Comparison of ENCODE assay signal across 8 cellular contexts in genomic region chr17:44222112-44222869, GRCh38. TPM values are rescaled to one million over a fixed set of nuclear protein-coding genes. Genes with fewer than 3 reads are reported as not detected.
DNase-seq lines count a peak whose midpoint lies in the region; ATAC-seq and TF ChIP-seq lines count a peak whose summit lies in the region.

No MANE protein-coding gene starts in this region.

- no peaks in the 10 kb centered on the region for H4K20me1 ChIP-seq in OCI-LY7 (ENCODE audit: insufficient read depth, low read length)

- H3K4me1 ChIP-seq in HUES48 (ENCODE audit: control insufficient read depth, insufficient read depth, low read length) (peaks cover 16% of the 10 kb centered on the region), OCI-LY7 (ENCODE audit: insufficient read depth, low read length, poor library complexity, severe bottlenecking) (peaks cover 15% of the 10 kb centered on the region)

- no peak overlapping the region for H3K9ac ChIP-seq in HUES48 (ENCODE audit: low read depth, low read length)

- TF ChIP-seq CTCF in OCI-LY7 (conservative IDR thresholded peaks at IDR 0.05; ENCODE audit: low read length) (peak; percentile 64), glutamatergic neuron (IDR thresholded peaks at IDR 0.05; ENCODE audit: partially characterized antibody, unreplicated experiment) (no peak), neural crest cell (conservative IDR thresholded peaks at IDR 0.05) (no peak)

- H3K4me1 Mint-ChIP-seq in activated naive CD8-positive, alpha-beta T cell treated with anti-CD3 and anti-CD28 coated beads for 36 hours = peaks cover 13% of the 10 kb centered on the region
- peaks cover 17% of the 10 kb centered on the region for H3K4me1 Mint-ChIP-seq in glutamatergic neuron (ENCODE audit: low read depth, unreplicated experiment)
- peaks cover 26% of the 10 kb centered on the region for H3K4me1 Mint-ChIP-seq in neural crest cell

- intact Hi-C loops in OCI-LY7 (cut with micrococcal nuclease; ENCODE audit: unreplicated experiment) = no loop called here

- H3K4me3 Mint-ChIP-seq in activated naive CD8-positive, alpha-beta T cell treated with anti-CD3 and anti-CD28 coated beads for 36 hours = peak overlapping the region; percentile 82
- H3K4me3 Mint-ChIP-seq in glutamatergic neuron (ENCODE audit: unreplicated experiment) (peak overlapping the region; percentile 94), neural crest cell (peak overlapping the region; percentile 95)

- BruUV-seq in OCI-LY7 (replicated peaks; lab: Mats Ljungman, UMichigan) = no TSS peak

- H2AFZ ChIP-seq in OCI-LY7 (ENCODE audit: low read length) = no peak overlapping the region

- POLR2A ChIA-PET in OCI-LY7 (lab: Charles Lee) = interaction anchor here (0.6 to 1.5 kb wide), 10 partner anchors 8 to 290 kb away, joined by 3 to 5 read pairs (median 4); no protein-coding TSS in a partner anchor

- H3K4me2 ChIP-seq in OCI-LY7 (ENCODE audit: low read length) = peak overlapping the region; percentile 80

- H3K4me3 ChIP-seq in HUES48 (ENCODE audit: low read depth, low read length) (peak overlapping the region; percentile 87), OCI-LY7 (ENCODE audit: low read depth, low read length, poor library complexity, severe bottlenecking) (peak overlapping the region; percentile 90)

- CTCF ChIA-PET in OCI-LY7 (lab: Charles Lee; ENCODE audit: unreplicated experiment) = interaction anchor here (0.7 kb wide), 1 partner anchor 53 kb away, joined by 3 read pairs; no protein-coding TSS in a partner anchor

- H3K36me3 Mint-ChIP-seq in activated naive CD8-positive, alpha-beta T cell treated with anti-CD3 and anti-CD28 coated beads for 36 hours = peaks cover 9% of the 10 kb centered on the region
- H3K36me3 Mint-ChIP-seq in glutamatergic neuron (ENCODE audit: unreplicated experiment) (no peaks in the 10 kb centered on the region), neural crest cell (ENCODE audit: low read depth) (no peaks in the 10 kb centered on the region)

- no peaks in the 10 kb centered on the region for H3K9me2 ChIP-seq in OCI-LY7 (ENCODE audit: insufficient read depth, low read length)

- peaks cover 6% of the 10 kb centered on the region; the same call in 1 of the 2 replicates for H3K36me3 ChIP-seq in HUES48 (ENCODE audit: control insufficient read depth, insufficient read depth, low read length)
- H3K36me3 ChIP-seq in OCI-LY7 (ENCODE audit: insufficient read depth, low read length) = peaks cover 10% of the 10 kb centered on the region

- peak overlapping the region; percentile 95 for H3K27ac ChIP-seq in HUES48 (ENCODE audit: low read depth, low read length)
- H3K27ac ChIP-seq in OCI-LY7 (ENCODE audit: low read depth, low read length, poor library complexity, severe bottlenecking) = peak overlapping the region; percentile 86

- H3K27me3 Mint-ChIP-seq in activated naive CD8-positive, alpha-beta T cell treated with anti-CD3 and anti-CD28 coated beads for 36 hours = no peaks in the 10 kb centered on the region
- peaks cover 13% of the 10 kb centered on the region for H3K27me3 Mint-ChIP-seq in glutamatergic neuron (ENCODE audit: unreplicated experiment)
- H3K27me3 Mint-ChIP-seq in neural crest cell (ENCODE audit: low read depth) = peaks cover 2% of the 10 kb centered on the region

- H3K9me3 Mint-ChIP-seq in activated naive CD8-positive, alpha-beta T cell treated with anti-CD3 and anti-CD28 coated beads for 36 hours = no peaks in the 10 kb centered on the region
- peaks cover 17% of the 10 kb centered on the region for H3K9me3 Mint-ChIP-seq in glutamatergic neuron (ENCODE audit: unreplicated experiment)
- H3K9me3 Mint-ChIP-seq in neural crest cell = no peaks in the 10 kb centered on the region

- H3K9me3 ChIP-seq in HUES48 (ENCODE audit: control insufficient read depth, insufficient read depth, low read length) (no peaks in the 10 kb centered on the region), OCI-LY7 (ENCODE audit: low read length) (no peaks in the 10 kb centered on the region)

- H3K79me2 ChIP-seq in OCI-LY7 (ENCODE audit: insufficient read depth, low read depth, low read length) = peaks cover 15% of the 10 kb centered on the region

- H3K27ac Mint-ChIP-seq in activated naive CD8-positive, alpha-beta T cell treated with anti-CD3 and anti-CD28 coated beads for 36 hours = peak overlapping the region; percentile 87
- H3K27ac Mint-ChIP-seq in glutamatergic neuron (ENCODE audit: unreplicated experiment) = peak overlapping the region; percentile 96
- no peak overlapping the region for H3K27ac Mint-ChIP-seq in neural crest cell (ENCODE audit: unreplicated experiment)

- H3K27me3 ChIP-seq in HUES48 (ENCODE audit: control insufficient read depth, insufficient read depth, low read length) = 0 out of 2 replicates have a peak, but pooled peaks cover 6% of the 10 kb centered on the region

- DNase-seq in D341Med (ENCODE audit: low spot score) (peak; percentile 94), OCI-LY7 (ENCODE audit: low spot score) (peak; percentile 64), glutamatergic neuron (peak; percentile 72), neural crest cell (ENCODE audit: low read depth, low spot score) (peak; percentile 40)
- DNase-seq in activated naive CD8-positive, alpha-beta T cell treated with anti-CD3 and anti-CD28 coated beads for 36 hours = peak; percentile 66

- ATAC-seq in HG03025 (IDR thresholded peaks at IDR 0.05; ENCODE audit: low FRiP score, unreplicated experiment) (no peak), GM21529 (IDR thresholded peaks at IDR 0.05; ENCODE audit: unreplicated experiment) (no peak)

RNA-seq across cellular contexts. Expression of gene UBTF, which starts 2.8 kb away (rescaled TPM):
- 155 and 257 TPM in 2 replicates for total RNA-seq in OCI-LY7 (2014; rRNA removed; shearing (Covaris generic))
- total RNA-seq in OCI-LY7 (2022) = 215 and 228 TPM in 2 replicates
- 100 to 1,000 TPM; 158 to 169 TPM for total RNA-seq in activated naive CD8-positive, alpha-beta T cell treated with anti-CD3 and anti-CD28 coated beads for 36 hours
- total RNA-seq in glutamatergic neuron (ENCODE audit: unreplicated experiment) = 97.6 TPM
- 106 and 108 TPM in 2 replicates for total RNA-seq in neural crest cell

RNA-seq across cellular contexts. Expression of gene ATXN7L3, which starts 22.6 kb away (rescaled TPM):
- 57.7 and 66.5 TPM in 2 replicates for total RNA-seq in OCI-LY7 (2014; rRNA removed; shearing (Covaris generic))
- total RNA-seq in OCI-LY7 (2022) (106 and 107 TPM in 2 replicates), glutamatergic neuron (ENCODE audit: unreplicated experiment) (146 TPM), neural crest cell (115 and 119 TPM in 2 replicates)
- 10 to 100 TPM; 78.7 to 83.4 TPM for total RNA-seq in activated naive CD8-positive, alpha-beta T cell treated with anti-CD3 and anti-CD28 coated beads for 36 hours

RNA-seq across cellular contexts. Expression of gene TMUB2, which starts 35.5 kb away (rescaled TPM):
- 16.0 and 21.3 TPM in 2 replicates for total RNA-seq in OCI-LY7 (2014; rRNA removed; shearing (Covaris generic))
- total RNA-seq in OCI-LY7 (2022) = 21.9 and 25.9 TPM in 2 replicates
- total RNA-seq in activated naive CD8-positive, alpha-beta T cell treated with anti-CD3 and anti-CD28 coated beads for 36 hours = 10 to 100 TPM; 17.1 to 18.2 TPM
- total RNA-seq in glutamatergic neuron (ENCODE audit: unreplicated experiment) = 52.1 TPM
- 33.5 and 33.7 TPM in 2 replicates for total RNA-seq in neural crest cell

RNA-seq across cellular contexts. Expression of gene SLC4A1, which starts 45.6 kb away (rescaled TPM):
- not detected in 2 replicates for total RNA-seq in OCI-LY7 (2014; rRNA removed; shearing (Covaris generic))
- total RNA-seq in OCI-LY7 (2022) = not detected in 2 replicates
- not detected for total RNA-seq in activated naive CD8-positive, alpha-beta T cell treated with anti-CD3 and anti-CD28 coated beads for 36 hours
- not detected for total RNA-seq in glutamatergic neuron (ENCODE audit: unreplicated experiment)
- total RNA-seq in neural crest cell = not detected in 2 replicates

RNA-seq across cellular contexts. Expression of gene ASB16, which starts 51.8 kb away (rescaled TPM):
- total RNA-seq in OCI-LY7 (2014; rRNA removed; shearing (Covaris generic)) = 0.44 and 0.57 TPM in 2 replicates
- 0.30 and 1.7 TPM in 2 replicates for total RNA-seq in OCI-LY7 (2022)
- not detected for total RNA-seq in activated naive CD8-positive, alpha-beta T cell treated with anti-CD3 and anti-CD28 coated beads for 36 hours
- total RNA-seq in glutamatergic neuron (ENCODE audit: unreplicated experiment) = not detected
- total RNA-seq in neural crest cell = 0.25 and 0.26 TPM in 2 replicates

Comparison
In these comparisons a context has a peak if more than half of its experiments do, and no peak if none do; other contexts are left out.
1. DNase-seq: peak in every context shown above with its lines; median percentile 94 in D341Med; 72 in glutamatergic neuron; 66 in activated naive CD8-positive, alpha-beta T cell treated with anti-CD3 and anti-CD28 coated beads for 36 hours; 64 in OCI-LY7; 40 in neural crest cell.